ENCODE assay signal across 8 cellular contexts in genomic region chr5:219492-219891, GRCh38. TPM values are rescaled to one million over a fixed set of nuclear protein-coding genes. Genes with fewer than 3 reads are reported as not detected.
DNase-seq lines count a peak whose midpoint lies in the region; ATAC-seq and TF ChIP-seq lines count a peak whose summit lies in the region.

No MANE protein-coding gene starts in this region.

- intact Hi-C loops in activated B cell treated with CpG ODN at 0.5 μM for 24 hours (cut with micrococcal nuclease): loop anchor here (2.0 to 5.0 kb wide), 3 partner anchors 179 to 393 kb away; partner anchors contain the start of genes CEP72 and EXOC3

- no peaks in the 10 kb centered on the region for H3K9me3 Mint-ChIP-seq in activated B cell treated with CpG ODN at 0.5 μM for 24 hours

- H3K27ac Mint-ChIP-seq in activated B cell treated with CpG ODN at 0.5 μM for 24 hours: peak overlapping the region; percentile 85

- peaks cover 56% of the 10 kb centered on the region for H3K4me1 Mint-ChIP-seq in activated B cell treated with CpG ODN at 0.5 μM for 24 hours

- H3K27me3 ChIP-seq in ACC112 (ENCODE audit: insufficient read depth, low read length) (no peaks in the 10 kb centered on the region), neuron (ENCODE audit: insufficient read depth, low read length) (no peaks in the 10 kb centered on the region)

- H3K27ac ChIP-seq in ACC112 (ENCODE audit: low read depth, low read length) (peak overlapping the region; percentile 38), HEK293 (ENCODE audit: extremely low read depth, low read depth, low read length) (no peak overlapping the region), epithelial cell of prostate (peak overlapping the region; percentile 49)

- peaks cover 31% of the 10 kb centered on the region for H3K4me1 ChIP-seq in ACC112 (ENCODE audit: control insufficient read depth, insufficient read depth, low read length, unreplicated experiment)
- H3K4me1 ChIP-seq in HEK293 (ENCODE audit: control insufficient read depth, insufficient read depth, low read length): peaks cover 4% of the 10 kb centered on the region
- H3K4me1 ChIP-seq in neuron (ENCODE audit: insufficient read depth, low read length): peaks cover 19% of the 10 kb centered on the region

- no peak for ATAC-seq in activated B cell treated with CpG ODN at 0.5 μM for 24 hours (ENCODE audit: low read depth)
- no peak for ATAC-seq in HG03045 (IDR thresholded peaks at IDR 0.05; ENCODE audit: unreplicated experiment)
- ATAC-seq in GM21515 (IDR thresholded peaks at IDR 0.05; ENCODE audit: unreplicated experiment): no peak

- H2AFZ ChIP-seq in ACC112 (ENCODE audit: low read length, unreplicated experiment) (no peak overlapping the region), neuron (ENCODE audit: low read depth, low read length) (no peak overlapping the region)

- H3K4me3 Mint-ChIP-seq in activated B cell treated with CpG ODN at 0.5 μM for 24 hours: peak overlapping the region; percentile 91

- CTCF ChIA-PET in HEK293 (lab: Yijun Ruan, JAX): interaction anchor here (0.7 to 3.3 kb wide), 5 partner anchors 11 to 789 kb away, joined by 3 to 13 read pairs (median 3); partner anchors contain the start of gene NKD2
- CTCF ChIA-PET in activated B cell treated with CpG ODN at 0.5 μM for 24 hours (lab: Charles Lee): interaction anchor here (2.6 kb wide), 1 partner anchor 31 kb away, joined by 13 read pairs; no protein-coding TSS in a partner anchor

- no peaks in the 10 kb centered on the region for H3K9me3 ChIP-seq in HEK293 (ENCODE audit: control insufficient read depth, insufficient read depth, low read depth, low read length)
- no peaks in the 10 kb centered on the region for H3K9me3 ChIP-seq in neuron (ENCODE audit: low read length)

- peaks cover 12% of the 10 kb centered on the region for H3K36me3 Mint-ChIP-seq in activated B cell treated with CpG ODN at 0.5 μM for 24 hours (ENCODE audit: low read depth)

- TF ChIP-seq CTCF in HEK293 (tag by site-specific recombination; IDR thresholded peaks at IDR 0.05) (no peak), activated B cell treated with CpG ODN at 0.5 μM for 24 hours (IDR thresholded peaks at IDR 0.05) (no peak)

- H3K4me3 ChIP-seq in ACC112 (ENCODE audit: low read depth, low read length) (peak overlapping the region; percentile 84), HEK293 (ENCODE audit: low read depth, low read length) (peak overlapping the region; percentile 99), neuron (ENCODE audit: low read length) (peak overlapping the region; percentile 83)

- no peaks in the 10 kb centered on the region for H3K27me3 Mint-ChIP-seq in activated B cell treated with CpG ODN at 0.5 μM for 24 hours

- H3K36me3 ChIP-seq in ACC112 (ENCODE audit: insufficient read depth, low read length): 0 out of 2 replicates have a peak, but pooled peaks cover 3% of the 10 kb centered on the region
- peaks cover 7 to 21% of the 10 kb centered on the region in 2 experiments; a peak in 2 of 3 replicates for H3K36me3 ChIP-seq in HEK293 (ENCODE audit: control insufficient read depth in 2 of 2, insufficient read depth in 1 of 2, low read length in 2 of 2)
- H3K36me3 ChIP-seq in neuron (ENCODE audit: insufficient read depth, low read length): peaks cover 15% of the 10 kb centered on the region

- DNase-seq in activated B cell treated with CpG ODN at 0.5 μM for 24 hours (peak; percentile 25), epithelial cell of prostate (ENCODE audit: low read depth, low spot score) (no peak), SHP77 (lab: John Stamatoyannopoulos, UW) (no peak)

- POLR2A ChIA-PET in HEK293 (lab: Yijun Ruan, JAX): interaction anchor here (0.6 to 3.2 kb wide), 6 partner anchors 27 to 102 kb away, joined by 3 to 24 read pairs (median 4); partner anchors contain the start of genes AHRR and PDCD6
- POLR2A ChIA-PET in activated B cell treated with CpG ODN at 0.5 μM for 24 hours (lab: Charles Lee): interaction anchor here (0.6 to 2.7 kb wide), 4 partner anchors 27 to 60 kb away, joined by 3 to 22 read pairs (median 4); partner anchors contain the start of gene PDCD6

- H3K79me2 ChIP-seq in ACC112 (ENCODE audit: control insufficient read depth, insufficient read depth, low read length, unreplicated experiment): peaks cover 77% of the 10 kb centered on the region

TF ChIP-seq in HEK293, 187 proteins besides CTCF, POLR2A, EP300 and RAD21:
- TF ChIP-seq ZBTB8A (tag by site-specific recombination; IDR thresholded peaks at IDR 0.05) (peak; percentile 20; the same call in 1 of the 2 replicates), ZBTB20 (tag by site-specific recombination; IDR thresholded peaks at IDR 0.05) (peak; percentile 11; the same call in 1 of the 2 replicates), ZNF37A (tag by site-specific recombination; IDR thresholded peaks at IDR 0.05) (no peak), ZNF157 (tag by site-specific recombination; IDR thresholded peaks at IDR 0.05) (no peak)
TF ChIP-seq in HEK293: peak in this region for 2.

RNA-seq across cellular contexts. Expression of gene SDHA, which starts 1.4 kb away (rescaled TPM):
- 90.5 and 95.7 TPM in 2 replicates for total RNA-seq in activated B cell treated with CpG ODN at 0.5 μM for 24 hours

RNA-seq across cellular contexts. Expression of gene CCDC127, which starts 1.5 kb away (rescaled TPM):
- 5.7 and 6.4 TPM in 2 replicates for total RNA-seq in activated B cell treated with CpG ODN at 0.5 μM for 24 hours

RNA-seq across cellular contexts. Expression of gene LRRC14B, which starts 28.2 kb away (rescaled TPM):
- not detected in 2 replicates for total RNA-seq in activated B cell treated with CpG ODN at 0.5 μM for 24 hours

RNA-seq across cellular contexts. Expression of gene PDCD6, which starts 52.0 kb away (rescaled TPM):
- 113 and 116 TPM in 2 replicates for total RNA-seq in activated B cell treated with CpG ODN at 0.5 μM for 24 hours
